In genomic region chr1:15386128-15386824, GRCh38 we compare ENCODE assay signal across 11 cellular contexts. TPM values are rescaled to one million over a fixed set of nuclear protein-coding genes. Genes with fewer than 3 reads are reported as not detected.
DNase-seq lines count a peak whose midpoint lies in the region; ATAC-seq, FAIRE-seq and TF ChIP-seq lines count a peak whose summit lies in the region.
"Had no signal": no experiment of that assay in that cellular context is flagged by ENCODE, and none has a peak within 500 bp of the region (broad histone marks: within the 10 kb centered on the region; RNA-seq: fewer than 3 reads in every experiment).

No MANE protein-coding gene starts in this region.

- peaks cover 0 to 2% (median 0%) of the 10 kb centered on the region in 3 donors for H3K36me3 Mint-ChIP-seq in naive thymus-derived CD8-positive, alpha-beta T cell

- H3K56ac ChIP-seq in H1 (replicated peaks; ENCODE audit: insufficient read length, low read depth, low read length) = no peak overlapping the region

- H3K23me2 ChIP-seq in H1 (ENCODE audit: low read depth, low read length) = peaks cover 7% of the 10 kb centered on the region

- H3K9me3 ChIP-seq in H1 (ENCODE audit: insufficient read depth in 2 of 2, low read depth in 1 of 2, low read length in 1 of 2) (no peaks in the 10 kb centered on the region), prostate gland (no peaks in the 10 kb centered on the region)
- H3K9me3 ChIP-seq: Caco-2, testis had no signal

- H3K9me3 Mint-ChIP-seq in naive thymus-derived CD8-positive, alpha-beta T cell = no peaks in the 10 kb centered on the region

- no peak overlapping the region for H2BK120ac ChIP-seq in H1 (replicated peaks; ENCODE audit: low read depth, low read length)

- no peak for FAIRE-seq in H1 (lab: Jason Lieb, UNC)

- H3K36me3 ChIP-seq in H7 (replicated peaks; ENCODE audit: control insufficient read depth, insufficient read depth, low read length) = no peaks in the 10 kb centered on the region
- H3K36me3 ChIP-seq in H1 (ENCODE audit: control insufficient read depth in 2 of 4, insufficient read depth in 4 of 4, low read length in 3 of 4) = no peaks in the 10 kb centered on the region; a peak in 1 of 8 replicates
- H3K36me3 ChIP-seq in prostate gland = no peaks in the 10 kb centered on the region

- H3K4me3 ChIP-seq in H7 (ENCODE audit: insufficient read depth, low read depth, low read length) (no peak overlapping the region), H1 (ENCODE audit: extremely low read depth in 1 of 4, insufficient read depth in 2 of 4, low read depth in 3 of 4, low read length in 4 of 4) (peak overlapping the region in 1 of 4 experiments; percentile 1; a peak in 2 of 8 replicates), prostate gland (no peak overlapping the region)
- H3K4me3 ChIP-seq: testis had no signal

- H3K27ac ChIP-seq in H1 (ENCODE audit: low read depth, low read length) (no peak overlapping the region), prostate gland (no peak overlapping the region)
- H3K27ac ChIP-seq: testis had no signal

- H3K27me3 ChIP-seq in H7 (ENCODE audit: control insufficient read depth, insufficient read depth, low read length) (peaks cover 50% of the 10 kb centered on the region), H1 (replicated peaks in 1 of 4; ENCODE audit: control insufficient read depth in 3 of 4, extremely low read depth in 1 of 4, insufficient read depth in 3 of 4, low read length in 3 of 4) (peaks cover 3 to 50% (median 41%) of the 10 kb centered on the region in 4 experiments), prostate gland (replicated peaks; ENCODE audit: insufficient read depth) (no peaks in the 10 kb centered on the region)
- H3K27me3 ChIP-seq: testis had no signal

- peak overlapping the region; percentile 98 for H2BK20ac ChIP-seq in H1 (ENCODE audit: low read length)

- 22% methylated on average over 21 of the region's 21 CpGs; no CpG with 5 or more reads in 1 of the 2 experiments for WGBS in H1 (ENCODE audit: extremely low coverage in 1 of 2, insufficient coverage in 1 of 2, insufficient read length in 1 of 2, insufficient replicate concordance in 2 of 2, low coverage in 1 of 2, low lambda C conversion rate in 2 of 2, missing lambda C conversion rate in 1 of 2), 2 experiments
- 17% methylated on average over 21 of the region's 21 CpGs for WGBS in prostate gland

- no peaks in the 10 kb centered on the region for H4K20me1 ChIP-seq in H1 (replicated peaks in 1 of 2; ENCODE audit: control insufficient read depth in 1 of 2, insufficient read depth in 2 of 2, low read length in 2 of 2)

- no peak overlapping the region for H3K14ac ChIP-seq in H1 (ENCODE audit: insufficient read length)

- intact Hi-C loops in prostate gland (cut with DNase I) = no loop called here

- CTCF ChIA-PET in H1 (lab: Charles Lee; ENCODE audit: partially characterized antibody) = interaction anchor here (0.8 to 2.2 kb wide), 7 partner anchors 21 to 234 kb away, joined by 3 to 9 read pairs (median 3); no protein-coding TSS in a partner anchor

- H4K91ac ChIP-seq in H1 (replicated peaks; ENCODE audit: insufficient read length, low read length) = peak overlapping the region; percentile 58

- no peaks in the 10 kb centered on the region for H3K79me2 ChIP-seq in H1 (ENCODE audit: control insufficient read depth in 1 of 2, insufficient read depth in 2 of 2, low read length in 2 of 2)

- peak overlapping the region; percentile 36; the same call in 1 of the 2 replicates for H2BK15ac ChIP-seq in H1 (ENCODE audit: low read length)

- H3K4me1 Mint-ChIP-seq in naive thymus-derived CD8-positive, alpha-beta T cell = peaks cover 0 to 27% (median 14%) of the 10 kb centered on the region in 4 donors

- DNase-seq in AG08396 (ENCODE audit: low spot score) (peak; percentile 47), H7 (peak; percentile 65), H1 (ENCODE audit: low read depth in 1 of 2, low spot score in 2 of 2) (peak in 1 of 2 experiments; percentile 63), DMS 273 treated with DMSO at 0.1 percent for 48 hours (lab: John Stamatoyannopoulos, UW) (no peak), prostate gland (ENCODE audit: low spot score) (no peak)
- peak in 2 of 10 donors; percentile 6 to 7 for DNase-seq in naive thymus-derived CD8-positive, alpha-beta T cell
- DNase-seq: Caco-2, SIG-M5, testis had no signal

- H3K79me1 ChIP-seq in H1 (ENCODE audit: low read depth, low read length) = no peaks in the 10 kb centered on the region

- H3K27ac Mint-ChIP-seq in naive thymus-derived CD8-positive, alpha-beta T cell = no peak overlapping the region

- H4K8ac ChIP-seq in H1 (ENCODE audit: extremely low read depth, insufficient read depth, low read length) = peak overlapping the region; percentile 66; the same call in 1 of the 2 replicates

- peaks cover 23 to 36% (median 26%) of the 10 kb centered on the region in 4 experiments for H3K4me1 ChIP-seq in H1 (replicated peaks in 1 of 4; ENCODE audit: control insufficient read depth in 3 of 4, insufficient read depth in 4 of 4, low read length in 3 of 4)
- H3K4me1 ChIP-seq in prostate gland (replicated peaks) = no peaks in the 10 kb centered on the region
- H3K4me1 ChIP-seq: Caco-2 had no signal

- peak overlapping the region; percentile 62 for H3K18ac ChIP-seq in H1 (ENCODE audit: extremely low read depth, low read length)

- H3K9ac ChIP-seq in H1 (replicated peaks in 1 of 4; ENCODE audit: extremely low read depth in 1 of 4, low read depth in 3 of 4, low read length in 3 of 4) = no peak overlapping the region

- no peak overlapping the region for H3K23ac ChIP-seq in H1 (ENCODE audit: insufficient read length)

- no peak overlapping the region for H3K4ac ChIP-seq in H1 (replicated peaks; ENCODE audit: insufficient read length, low read depth, low read length)

- peak overlapping the region; percentile 46; the same call in 1 of the 2 replicates for H2BK12ac ChIP-seq in H1 (ENCODE audit: low read depth, low read length)

- ATAC-seq in naive thymus-derived CD8-positive, alpha-beta T cell = peak in 1 of 2 donors; percentile 45
- no peak for ATAC-seq in GM21529 (IDR thresholded peaks at IDR 0.05; ENCODE audit: unreplicated experiment)
- no peak for ATAC-seq in GM21390 (IDR thresholded peaks at IDR 0.05; ENCODE audit: unreplicated experiment)

- no peak overlapping the region; the same call in 1 of the 2 replicates for H2BK5ac ChIP-seq in H1 (ENCODE audit: low read depth, low read length)

- H2AFZ ChIP-seq in H1 (ENCODE audit: low read length) = 0 out of 2 replicates have a peak overlapping the region, but pooled peaks have one; percentile 54

- peaks cover 9 to 43% (median 23%) of the 10 kb centered on the region in 5 donors for H3K27me3 Mint-ChIP-seq in naive thymus-derived CD8-positive, alpha-beta T cell

- peak overlapping the region; percentile 38 to 77 for H3K4me2 ChIP-seq in H1 (ENCODE audit: insufficient read depth in 1 of 2, low read depth in 2 of 2, low read length in 2 of 2)

- no peak for TF ChIP-seq RAD21 in H1 (IDR thresholded peaks at IDR 0.05 in 1 of 2, conservative IDR thresholded peaks at IDR 0.05 in 1 of 2; ENCODE audit: low read depth in 2 of 2, low read length in 2 of 2)

- TF ChIP-seq POLR2A in H1 (IDR thresholded peaks at IDR 0.05; ENCODE audit: control extremely low read depth in 1 of 2, low read depth in 2 of 2, low read length in 2 of 2) (no peak), prostate gland (IDR thresholded peaks at IDR 0.05) (no peak)

- POLR2A ChIA-PET in H1 (lab: Charles Lee; ENCODE audit: partially characterized antibody) = interaction anchor here (1.8 kb wide), 1 partner anchor 24 kb away, joined by 7 read pairs; the partner anchor contains the start of gene EFHD2
- POLR2A ChIA-PET in naive thymus-derived CD8-positive, alpha-beta T cell (lab: Charles Lee) = interaction anchor here (1.2 kb wide), 1 partner anchor 24 kb away, joined by 3 read pairs; the partner anchor contains the start of gene EFHD2

- TF ChIP-seq EP300 in H1 (IDR thresholded peaks at IDR 0.05; ENCODE audit: borderline replicate concordance in 1 of 2, low read depth in 2 of 2, low read length in 2 of 2) = no peak

- peak overlapping the region in 8 of 10 donors; percentile 23 to 58 (median 46) for H3K4me3 Mint-ChIP-seq in naive thymus-derived CD8-positive, alpha-beta T cell

- TF ChIP-seq CTCF in H1 (IDR thresholded peaks at IDR 0.05; ENCODE audit: control extremely low read depth in 1 of 3, insufficient read depth in 1 of 3, low read depth in 1 of 3, low read length in 3 of 3) (no peak), prostate gland (IDR thresholded peaks at IDR 0.05) (no peak)

- no peak overlapping the region for H2AK5ac ChIP-seq in H1 (ENCODE audit: low read depth, low read length)

- H4K5ac ChIP-seq in H1 (ENCODE audit: insufficient read length, low read depth, low read length) = no peak overlapping the region

TF ChIP-seq in H1, 55 proteins besides CTCF, POLR2A, EP300 and RAD21 (continues in another document):
- TF ChIP-seq TCF12 (IDR thresholded peaks at IDR 0.05; ENCODE audit: low read depth, low read length) = no peak

RNA-seq across cellular contexts. Expression of gene EFHD2, which starts 23.4 kb away (rescaled TPM):
- 42.9 and 48.3 TPM in 2 replicates for total RNA-seq in H7 (2014; rRNA removed; shearing (Covaris generic))
- total RNA-seq in H1 (2021; fragmentation: NEBNext Ultra II Directional; extraction: Animal tissue kit (Norgen Biotek cat#: 25700)) = 23.5 and 25.1 TPM in 2 replicates
- 24.4 and 30.8 TPM in 2 replicates for polyA plus RNA-seq in H1 (2011; rRNA removed)
- polyA plus RNA-seq in H1 (2011; cell fraction: cytosol; rRNA removed) = 24.6 TPM
- 22.1 TPM for polyA plus RNA-seq in H1 (2011; cell fraction: nucleus; rRNA removed)
- polyA plus RNA-seq in H1 (2012, experiment 1 of 2) = 16.3 to 23.1 TPM (median 20.7 TPM) in 4 replicates
- 23.1 TPM for polyA plus RNA-seq in H1 (2012, experiment 2 of 2)
- 16.3 TPM for polyA plus RNA-seq in H1 (2013, experiment 1 of 2)
- polyA plus RNA-seq in H1 (2013, experiment 2 of 2) = 16.6 TPM
- 4.3 and 4.8 TPM in 2 replicates for polyA minus RNA-seq in H1 (2011; rRNA and poly(A)+ RNA removed)
- polyA minus RNA-seq in H1 (2011; cell fraction: cytosol; rRNA and poly(A)+ RNA removed) = 16.7 TPM
- polyA minus RNA-seq in H1 (2011; cell fraction: nucleus; rRNA and poly(A)+ RNA removed) = 5.9 TPM
- total RNA-seq in naive thymus-derived CD8-positive, alpha-beta T cell = 10 to 100 TPM; 25.3 to 26.0 TPM
- 100 to 1,000 TPM in 1 of 3 donors, 10 to 100 TPM in 2; 27.6 to 129 (median 29.5) TPM for polyA plus RNA-seq in naive thymus-derived CD8-positive, alpha-beta T cell
- 100 to 1,000 TPM in 1 of 2 donors, 10 to 100 TPM in 1; 69.9 to 281 TPM for total RNA-seq in prostate gland

RNA-seq across cellular contexts. Expression of gene CTRC, which starts 52.0 kb away (rescaled TPM):
- total RNA-seq in H7 (2014; rRNA removed; shearing (Covaris generic)) = not detected in 2 replicates
- total RNA-seq in H1 (2021; fragmentation: NEBNext Ultra II Directional; extraction: Animal tissue kit (Norgen Biotek cat#: 25700)) = 0.09 TPM in 1 of 2 replicates, not detected in the other
- polyA plus RNA-seq in H1 (2011; rRNA removed) = not detected in 2 replicates
- not detected for polyA plus RNA-seq in H1 (2011; cell fraction: cytosol; rRNA removed)
- polyA plus RNA-seq in H1 (2011; cell fraction: nucleus; rRNA removed) = not detected
- polyA plus RNA-seq in H1 (2012, experiment 1 of 2) = not detected in 4 replicates
- not detected for polyA plus RNA-seq in H1 (2012, experiment 2 of 2)
- not detected for polyA plus RNA-seq in H1 (2013, experiment 1 of 2)
- 0.29 TPM for polyA plus RNA-seq in H1 (2013, experiment 2 of 2)
- not detected in 2 replicates for polyA minus RNA-seq in H1 (2011; rRNA and poly(A)+ RNA removed)
- polyA minus RNA-seq in H1 (2011; cell fraction: cytosol; rRNA and poly(A)+ RNA removed) = not detected
- polyA minus RNA-seq in H1 (2011; cell fraction: nucleus; rRNA and poly(A)+ RNA removed) = not detected
- under 1 TPM in 1 of 2 experiments, not detected in 1; 0.78 TPM for total RNA-seq in naive thymus-derived CD8-positive, alpha-beta T cell
- polyA plus RNA-seq in naive thymus-derived CD8-positive, alpha-beta T cell = under 1 TPM in 1 of 3 donors, not detected in 2; 0.62 TPM
- not detected for total RNA-seq in prostate gland
- total RNA-seq: Caco-2 had no signal

Comparison
In these comparisons a context has a peak if more than half of its experiments do, and no peak if none do; other contexts are left out.
1. DNase-seq: peak in AG08396 (single experiment) and H7 (single experiment); none in DMS 273 treated with DMSO at 0.1 percent for 48 hours (single experiment) and prostate gland (single experiment).